25 cellular contexts compared by ENCODE assay signal in genomic region chr4:176198316-176198903, GRCh38. TPM values are rescaled to one million over a fixed set of nuclear protein-coding genes. Genes with fewer than 3 reads are reported as not detected.
DNase-seq lines count a peak whose midpoint lies in the region; ATAC-seq and TF ChIP-seq lines count a peak whose summit lies in the region.
"Had no signal": no experiment of that assay in that cellular context is flagged by ENCODE, and none has a peak within 500 bp of the region (broad histone marks: within the 10 kb centered on the region; RNA-seq: fewer than 3 reads in every experiment).

No MANE protein-coding gene starts in this region.

- H4K20me1 ChIP-seq in H9 (ENCODE audit: control insufficient read depth, insufficient read depth, insufficient read length), result no peaks in the 10 kb centered on the region

- no peak overlapping the region for H2BK15ac ChIP-seq in H9 (ENCODE audit: low read depth, low read length)

- H3K27me3 Mint-ChIP-seq in H9 (ENCODE audit: low read depth), result no peaks in the 10 kb centered on the region
- H3K27me3 Mint-ChIP-seq in WTC11 (ENCODE audit: low read depth), result no peaks in the 10 kb centered on the region; the same call in 1 of the 2 replicates
- H3K27me3 Mint-ChIP-seq: activated naive CD4-positive, alpha-beta T cell treated with anti-CD3 and anti-CD28 coated beads, Interleukin-2, amount 50 U/mL, for 24 hours had no signal

- no peak overlapping the region for H3K4me2 ChIP-seq in H9 (ENCODE audit: insufficient read depth, insufficient read length, low read length)

- H3K56ac ChIP-seq in H9 (ENCODE audit: insufficient read length, low read depth, low read length), result no peak overlapping the region

- DNase-seq in DMS53 treated with DMSO at 0.1 percent for 48 hours (lab: John Stamatoyannopoulos, UW; ENCODE audit: unreplicated experiment) (peak; percentile 9), H9 (peak; percentile 52), WTC11 (ENCODE audit: low spot score) (peak; percentile 27), mucosa of descending colon (peak in 1 of 3 donors; percentile 38), substantia nigra (lab: John Stamatoyannopoulos, UW) (no peak), GM13976 (ENCODE audit: low spot score) (no peak)
- DNase-seq: activated CD4-positive, alpha-beta T cell treated with anti-CD3 and anti-CD28 coated beads for 4 hours; aorta; DND-41; glutamatergic neuron; HFFc6; Karpas-422; left cardiac atrium; NCI-H2107; stimulated activated CD4-positive, alpha-beta T cell treated with anti-CD3 and anti-CD28 coated beads, Interleukin-1b, Interleukin-23, amount 100 ng/mL, for 48 hours; T-helper 1 cell; uterus had no signal

- POLR2A ChIA-PET in WTC11 (lab: Charles Lee), result no interaction called here

- H3K9me3 ChIP-seq in H9 (ENCODE audit: control insufficient read depth, low read depth, low read length) (no peaks in the 10 kb centered on the region), mucosa of descending colon (no peaks in the 10 kb centered on the region)
- H3K9me3 ChIP-seq: SJSA1, suprapubic skin, uterus had no signal

- in situ Hi-C loops in GM13976 (cut with MboI; ENCODE audit: low sequenced_read_pairs, unreplicated experiment), result no loop called here

- no peaks in the 10 kb centered on the region for H3K36me3 ChIP-seq in mucosa of descending colon (ENCODE audit: low read depth)
- H3K36me3 ChIP-seq: SJSA1, suprapubic skin, uterus had no signal

- no peak overlapping the region for H2BK120ac ChIP-seq in H9 (ENCODE audit: low read depth, low read length, poor library complexity, severe bottlenecking)

- H3K27me3 ChIP-seq in H9 (ENCODE audit: insufficient read depth, low read length), result no peaks in the 10 kb centered on the region
- H3K27me3 ChIP-seq: SJSA1, uterus had no signal

- CTCF ChIA-PET in WTC11 (lab: Charles Lee), result interaction anchor here (1.0 to 1.3 kb wide), 2 partner anchors 142 to 178 kb away, joined by 3 to 4 read pairs; no protein-coding TSS in a partner anchor

- H3K4me1 Mint-ChIP-seq in H9, result peaks cover 11 to 19% of the 10 kb centered on the region in 2 experiments; a peak in 3 of 4 replicates
- peaks cover 28% of the 10 kb centered on the region for H3K4me1 Mint-ChIP-seq in WTC11

- H3K23ac ChIP-seq in H9 (ENCODE audit: insufficient read length, low read depth, low read length), result no peak overlapping the region

- intact Hi-C loops in mucosa of descending colon (cut with DNase I, micrococcal nuclease), result no loop called here

- H3K36me3 Mint-ChIP-seq in H9 (ENCODE audit: insufficient read depth in 1 of 3, low read depth in 3 of 3), result no peaks in the 10 kb centered on the region
- H3K36me3 Mint-ChIP-seq in WTC11, result 0 out of 2 replicates have a peak, but pooled peaks cover 2% of the 10 kb centered on the region
- H3K36me3 Mint-ChIP-seq: mesothelial cell of epicardium; natural killer cell treated with Interleukin-12 subunit alpha and Interleukin-12 subunit beta and Interleukin-15 and Interleukin-18, amount 100 ng/mL, for 72 hours had no signal

- H2BK12ac ChIP-seq in H9 (ENCODE audit: insufficient read length, low read depth, low read length), result no peak overlapping the region

- H3T11ph ChIP-seq in H9 (ENCODE audit: low read length), result no peak overlapping the region

- H3K23me2 ChIP-seq in H9 (ENCODE audit: insufficient read length, low read depth, low read length, poor library complexity, severe bottlenecking), result peaks cover 3% of the 10 kb centered on the region

- no peak overlapping the region for H2BK20ac ChIP-seq in H9 (ENCODE audit: low read depth, low read length, poor library complexity, severe bottlenecking)

- H4K5ac ChIP-seq in H9 (ENCODE audit: insufficient read length, low read depth, low read length), result no peak overlapping the region

- H3K79me1 ChIP-seq in H9 (ENCODE audit: insufficient read depth, low read depth, low read length, poor library complexity, severe bottlenecking), result no peaks in the 10 kb centered on the region

- H3K9me3 Mint-ChIP-seq in H9 (no peaks in the 10 kb centered on the region), WTC11 (peaks cover 8% of the 10 kb centered on the region)
- H3K9me3 Mint-ChIP-seq: HFFc6; natural killer cell treated with Interleukin-12 subunit alpha and Interleukin-12 subunit beta and Interleukin-15 and Interleukin-18, amount 100 ng/mL, for 72 hours had no signal

- H4K91ac ChIP-seq in H9 (ENCODE audit: insufficient read length, low read depth, low read length), result no peak overlapping the region

- peak; percentile 13 for ATAC-seq in WTC11
- ATAC-seq in mucosa of descending colon, result peak; percentile 18
- no peak for ATAC-seq in HG03097 (IDR thresholded peaks at IDR 0.05; ENCODE audit: low FRiP score, unreplicated experiment)
- ATAC-seq: GM12878; left cardiac atrium; natural killer cell treated with Interleukin-12 subunit alpha and Interleukin-12 subunit beta and Interleukin-15 and Interleukin-18, amount 100 ng/mL, for 72 hours had no signal

- H3K4me1 ChIP-seq in H9 (ENCODE audit: insufficient read depth, low read length) (no peaks in the 10 kb centered on the region), mucosa of descending colon (ENCODE audit: low read depth) (no peaks in the 10 kb centered on the region)
- H3K4me1 ChIP-seq: parathyroid adenoma had no signal

- H3K79me2 ChIP-seq in H9 (ENCODE audit: insufficient read depth, low read length), result no peaks in the 10 kb centered on the region
- H3K79me2 ChIP-seq: parathyroid adenoma had no signal

- no peak overlapping the region for H3K9ac ChIP-seq in H9 (ENCODE audit: extremely low read depth, insufficient read length, low read length)
- H3K9ac ChIP-seq: parathyroid adenoma had no signal

- H3K4me3 Mint-ChIP-seq in H9 (no peak overlapping the region), WTC11 (no peak overlapping the region)
- H3K4me3 Mint-ChIP-seq: activated naive CD4-positive, alpha-beta T cell treated with anti-CD3 and anti-CD28 coated beads, Interleukin-2, amount 50 U/mL, for 24 hours; HFFc6; mesothelial cell of epicardium; natural killer cell treated with Interleukin-12 subunit alpha and Interleukin-12 subunit beta and Interleukin-15 and Interleukin-18, amount 100 ng/mL, for 72 hours had no signal

- H2BK5ac ChIP-seq in H9 (ENCODE audit: insufficient read length, low read length), result no peak overlapping the region

- H4K8ac ChIP-seq in H9 (replicated peaks; ENCODE audit: insufficient read length, low read depth, low read length), result no peak overlapping the region

- WGBS in H9 (ENCODE audit: extremely low coverage, insufficient read length, low lambda C conversion rate), result no CpG with 5 or more reads among the region's 8 CpGs

- no peak overlapping the region for H3K18ac ChIP-seq in H9 (ENCODE audit: insufficient read length, low read depth, low read length)

- no peak overlapping the region for H3K4ac ChIP-seq in H9 (ENCODE audit: low read depth, low read length)

- H2AK5ac ChIP-seq in H9 (ENCODE audit: insufficient read length, low read length), result no peak overlapping the region

- no peak overlapping the region for H3K27ac ChIP-seq in H9 (ENCODE audit: insufficient read length, low read depth, low read length)
- no peak overlapping the region for H3K27ac ChIP-seq in substantia nigra (ENCODE audit: low read depth, low read length, poor library complexity, severe bottlenecking)
- H3K27ac ChIP-seq: parathyroid adenoma, SJSA1, suprapubic skin, uterus had no signal

- no peak overlapping the region for H3K27ac Mint-ChIP-seq in H9
- H3K27ac Mint-ChIP-seq in WTC11, result no peak overlapping the region
- H3K27ac Mint-ChIP-seq: activated naive CD4-positive, alpha-beta T cell treated with anti-CD3 and anti-CD28 coated beads, Interleukin-2, amount 50 U/mL, for 24 hours; HFFc6; mesothelial cell of epicardium; natural killer cell treated with Interleukin-12 subunit alpha and Interleukin-12 subunit beta and Interleukin-15 and Interleukin-18, amount 100 ng/mL, for 72 hours had no signal

- H3K14ac ChIP-seq in H9 (ENCODE audit: insufficient read depth, low read length), result no peak overlapping the region

- no peak overlapping the region for H3K4me3 ChIP-seq in mucosa of descending colon
- H3K4me3 ChIP-seq: GM12878, SJSA1, suprapubic skin, uterus had no signal

- TF ChIP-seq CTCF in H9 (conservative IDR thresholded peaks at IDR 0.05) (no peak), WTC11 (IDR thresholded peaks at IDR 0.05) (no peak), mucosa of descending colon (IDR thresholded peaks at IDR 0.05) (no peak), GM13976 (IDR thresholded peaks at IDR 0.05; ENCODE audit: borderline replicate concordance, control extremely low read depth, extremely low read depth, insufficient read depth, missing control alignments) (no peak)

- H2AFZ ChIP-seq in H9 (ENCODE audit: low read length), result no peak overlapping the region
- H2AFZ ChIP-seq: parathyroid adenoma had no signal

TF ChIP-seq in WTC11, 78 proteins besides CTCF, POLR2A, EP300 and RAD21:
- TF ChIP-seq NFYB (CRISPR knock-in tag; conservative IDR thresholded peaks at IDR 0.05; ENCODE audit: low read depth), result no peak
- no peak for TF ChIP-seq TEAD4 (CRISPR knock-in tag; IDR thresholded peaks at IDR 0.05)
- no peak for TF ChIP-seq GRHL2 (CRISPR knock-in tag; IDR thresholded peaks at IDR 0.05; ENCODE audit: insufficient replicate concordance, severe bottlenecking)
- no peak for TF ChIP-seq IRF1 (CRISPR knock-in tag; IDR thresholded peaks at IDR 0.05)
- TF ChIP-seq, protein P1, sequence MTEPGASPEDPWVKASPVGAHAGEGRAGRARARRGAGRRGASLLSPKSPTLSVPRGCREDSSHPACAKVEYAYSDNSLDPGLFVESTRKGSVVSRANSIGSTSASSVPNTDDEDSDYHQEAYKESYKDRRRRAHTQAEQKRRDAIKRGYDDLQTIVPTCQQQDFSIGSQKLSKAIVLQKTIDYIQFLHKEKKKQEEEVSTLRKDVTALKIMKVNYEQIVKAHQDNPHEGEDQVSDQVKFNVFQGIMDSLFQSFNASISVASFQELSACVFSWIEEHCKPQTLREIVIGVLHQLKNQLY (CRISPR knock-in tag; IDR thresholded peaks at IDR 0.05), result no peak

RNA-seq across cellular contexts. Expression of gene SPATA4, which starts 3.0 kb away (rescaled TPM):
- total RNA-seq in H9 (2021), result not detected in 2 replicates
- total RNA-seq in WTC11 (2021), result not detected in 3 replicates
- under 1 TPM in 1 of 3 donors, not detected in 2; 0.57 TPM for total RNA-seq in mucosa of descending colon
- total RNA-seq: aorta; GM12878; natural killer cell treated with Interleukin-12 subunit alpha and Interleukin-12 subunit beta and Interleukin-15 and Interleukin-18, amount 100 ng/mL, for 72 hours; SJSA1 had no signal

Comparison
In these comparisons a context has a peak if more than half of its experiments do, and no peak if none do; other contexts are left out.
1. DNase-seq: peak in DMS53 treated with DMSO at 0.1 percent for 48 hours (single experiment), H9 (single experiment) and WTC11 (single experiment); none in substantia nigra (0 of 49) and GM13976 (single experiment).